ENCODE assay signal across 15 cellular contexts in genomic region chr22:37930952-37931440, GRCh38. TPM values are rescaled to one million over a fixed set of nuclear protein-coding genes. Genes with fewer than 3 reads are reported as not detected.
DNase-seq lines count a peak whose midpoint lies in the region; ATAC-seq and TF ChIP-seq lines count a peak whose summit lies in the region.
"Had no signal": no experiment of that assay in that cellular context is flagged by ENCODE, and none has a peak within 500 bp of the region (broad histone marks: within the 10 kb centered on the region; RNA-seq: fewer than 3 reads in every experiment).

No MANE protein-coding gene starts in this region.

- no peak for TF ChIP-seq EP300 in suprapubic skin (IDR thresholded peaks at IDR 0.05)

- peaks cover 35% of the 10 kb centered on the region for H3K36me3 Mint-ChIP-seq in Caco-2 (ENCODE audit: insufficient read depth, unreplicated experiment)

- H3K27ac ChIP-seq in VCaP, result no peak overlapping the region
- H3K27ac ChIP-seq in left lung, result peak overlapping the region in 1 of 2 donors; percentile 37
- H3K27ac ChIP-seq in suprapubic skin, result peak overlapping the region; percentile 17

- H3K27ac Mint-ChIP-seq in Caco-2 (ENCODE audit: unreplicated experiment), result no peak overlapping the region
- H3K27ac Mint-ChIP-seq: stimulated activated naive CD8-positive, alpha-beta T cell treated with anti-CD3 and anti-CD28 coated beads, Interleukin-15, Interleukin-2, amounts not matched to agents 100 ng/mL and 50 ng/mL, for 24 hours had no signal

- no peak overlapping the region for H3K4me3 ChIP-seq in left lung
- H3K4me3 ChIP-seq in suprapubic skin, result no peak overlapping the region
- H3K4me3 ChIP-seq in Caco-2 (ENCODE audit: low read depth, low read length), result no peak overlapping the region
- H3K4me3 ChIP-seq: GM12878, smooth muscle cell had no signal

- TF ChIP-seq CTCF in VCaP (conservative IDR thresholded peaks at IDR 0.05) (0 out of 2 replicates have a peak, but pooled peaks have one; percentile 15), left lung (IDR thresholded peaks at IDR 0.05) (no peak), suprapubic skin (IDR thresholded peaks at IDR 0.05) (no peak), Caco-2 (IDR thresholded peaks at IDR 0.05; ENCODE audit: insufficient read depth in 1 of 2, low read depth in 1 of 2, low read length in 1 of 2, severe bottlenecking in 1 of 2, unreplicated experiment in 1 of 2) (no peak)

- no peak for TF ChIP-seq POLR2A in suprapubic skin (IDR thresholded peaks at IDR 0.05)

- H3K4me1 Mint-ChIP-seq in Caco-2 (ENCODE audit: low read depth, unreplicated experiment), result peaks cover 8% of the 10 kb centered on the region

- 71% methylated on average over 2 of the region's 2 CpGs for WGBS in suprapubic skin

- CTCF ChIA-PET in Caco-2 (lab: Charles Lee), result interaction anchor here (0.5 to 1.7 kb wide), 3 partner anchors 17 to 121 kb away, joined by 3 to 5 read pairs (median 5); no protein-coding TSS in a partner anchor

- H3K4me1 ChIP-seq in left lung (peaks cover 29 to 49% of the 10 kb centered on the region in 2 donors), suprapubic skin (peaks cover 43% of the 10 kb centered on the region), Caco-2 (no peaks in the 10 kb centered on the region)

- H3K27me3 ChIP-seq in left lung (no peaks in the 10 kb centered on the region), suprapubic skin (no peaks in the 10 kb centered on the region), Caco-2 (replicated peaks; ENCODE audit: control insufficient read depth, insufficient read depth, low read length) (no peaks in the 10 kb centered on the region)

- ATAC-seq in left lung, result peak; percentile 8

- DNase-seq in NCI-H748 (lab: John Stamatoyannopoulos, UW; ENCODE audit: unreplicated experiment) (peak; percentile 5), NCI-H748 treated with DMSO at 0.1 percent for 48 hours (lab: John Stamatoyannopoulos, UW) (no peak), left lung (no peak), suprapubic skin (ENCODE audit: low spot score in 2 of 2) (no peak), iPS-NIHi7 (ENCODE audit: extremely low spot score) (no peak), Caco-2 (no peak), NCI-H1048 (lab: John Stamatoyannopoulos, UW) (no peak)
- DNase-seq: activated effector memory CD4-positive, alpha-beta T cell treated with Interleukin-2 at 50 U/mL for 16 hours; aorta; CD8-positive, alpha-beta memory T cell had no signal

- H3K36me3 ChIP-seq in left lung (peaks cover 0 to 66% of the 10 kb centered on the region in 2 donors), suprapubic skin (peaks cover 68% of the 10 kb centered on the region), Caco-2 (ENCODE audit: control insufficient read depth, insufficient read depth, low read length) (no peaks in the 10 kb centered on the region)

- no TSS peak for BruUV-seq in Caco-2 (replicated peaks; lab: Mats Ljungman, UMichigan)

- intact Hi-C loops in left lung (cut with DNase I) (no loop called here), Caco-2 (cut with micrococcal nuclease; ENCODE audit: unreplicated experiment) (loop anchor here (5.0 kb wide), 1 partner anchor 36 kb away; no protein-coding TSS in a partner anchor)

- H3K4me3 Mint-ChIP-seq in Caco-2 (ENCODE audit: unreplicated experiment), result no peak overlapping the region
- H3K4me3 Mint-ChIP-seq: stimulated activated naive CD8-positive, alpha-beta T cell treated with anti-CD3 and anti-CD28 coated beads, Interleukin-15, Interleukin-2, amounts not matched to agents 100 ng/mL and 50 ng/mL, for 24 hours had no signal

- no peaks in the 10 kb centered on the region for H3K27me3 Mint-ChIP-seq in Caco-2 (ENCODE audit: insufficient read depth, unreplicated experiment)
- H3K27me3 Mint-ChIP-seq: stimulated activated naive CD8-positive, alpha-beta T cell treated with anti-CD3 and anti-CD28 coated beads, Interleukin-15, Interleukin-2, amounts not matched to agents 100 ng/mL and 50 ng/mL, for 24 hours had no signal

- POLR2A ChIA-PET in Caco-2 (lab: Charles Lee), result no interaction called here

- no peaks in the 10 kb centered on the region for H3K9me3 Mint-ChIP-seq in Caco-2 (ENCODE audit: unreplicated experiment)
- H3K9me3 Mint-ChIP-seq: CD8-positive, alpha-beta memory T cell; stimulated activated naive CD8-positive, alpha-beta T cell treated with anti-CD3 and anti-CD28 coated beads, Interleukin-15, Interleukin-2, amounts not matched to agents 100 ng/mL and 50 ng/mL, for 24 hours had no signal

- H3K9me3 ChIP-seq in left lung (no peaks in the 10 kb centered on the region), suprapubic skin (no peaks in the 10 kb centered on the region), Caco-2 (no peaks in the 10 kb centered on the region)

RNA-seq across cellular contexts. Expression of gene C22orf23, which starts 22.4 kb away (rescaled TPM):
- under 1 TPM; 0.26 to 0.65 TPM for total RNA-seq in left lung
- not detected for total RNA-seq in suprapubic skin
- not detected in 2 replicates for total RNA-seq in Caco-2 (2022)
- total RNA-seq: aorta had no signal

RNA-seq across cellular contexts. Expression of gene POLR2F, which starts 22.5 kb away (rescaled TPM):
- 10 to 100 TPM; 58.3 to 64.9 TPM for total RNA-seq in left lung
- 10 to 100 TPM; 60.1 to 66.8 (median 64.1) TPM for total RNA-seq in suprapubic skin
- total RNA-seq in Caco-2 (2022), result 116 and 122 TPM in 2 replicates

RNA-seq across cellular contexts. Expression of gene MICALL1, which starts 24.9 kb away (rescaled TPM):
- 10 to 100 TPM; 35.8 to 36.8 TPM for total RNA-seq in left lung
- 100 to 1,000 TPM; 125 to 157 (median 131) TPM for total RNA-seq in suprapubic skin
- 43.5 and 46.7 TPM in 2 replicates for total RNA-seq in Caco-2 (2022)

RNA-seq across cellular contexts. Expression of gene SOX10, which starts 53.4 kb away (rescaled TPM):
- not detected for total RNA-seq in left lung
- 10 to 100 TPM; 15.2 to 30.8 (median 20.5) TPM for total RNA-seq in suprapubic skin
- total RNA-seq in Caco-2 (2022), result not detected in 2 replicates
- total RNA-seq: A172; CD8-positive, alpha-beta memory T cell; GM12878; smooth muscle cell had no signal
